In genomic region chr2:239279508-239280295, GRCh38 we compare ENCODE assay signal across 9 cellular contexts.
DNase-seq lines count a peak whose midpoint lies in the region; ATAC-seq lines count a peak whose summit lies in the region.
"Had no signal": no experiment of that assay in that cellular context is flagged by ENCODE, and none has a peak within 500 bp of the region (broad histone marks: within the 10 kb centered on the region; RNA-seq: fewer than 3 reads in every experiment).

No MANE protein-coding gene starts in this region.

- H3K4me3 Mint-ChIP-seq in activated CD8-positive, alpha-beta T cell treated with anti-CD3 and anti-CD28 coated beads, Interleukin-2, amount 10 ng/mL, durations not matched to agents 7 days and 5 days: no peak overlapping the region
- H3K4me3 Mint-ChIP-seq: activated naive CD8-positive, alpha-beta T cell had no signal

- ATAC-seq in activated CD8-positive, alpha-beta T cell treated with anti-CD3 and anti-CD28 coated beads, Interleukin-2, amount 10 ng/mL, durations not matched to agents 7 days and 5 days: no peak
- ATAC-seq in right cardiac atrium (no peak), GM18870 (IDR thresholded peaks at IDR 0.05; ENCODE audit: unreplicated experiment) (no peak)

- H3K4me1 ChIP-seq in right cardiac atrium (ENCODE audit: control insufficient read depth, insufficient read depth, low read length): peaks cover 10% of the 10 kb centered on the region

- intact Hi-C loops in right cardiac atrium (cut with DNase I): no loop called here

- WGBS in right cardiac atrium: 85% methylated on average over 20 of the region's 20 CpGs

- no peaks in the 10 kb centered on the region for H3K27me3 Mint-ChIP-seq in activated CD8-positive, alpha-beta T cell treated with anti-CD3 and anti-CD28 coated beads, Interleukin-2, amount 10 ng/mL, durations not matched to agents 7 days and 5 days (ENCODE audit: low read depth)
- H3K27me3 Mint-ChIP-seq: activated naive CD8-positive, alpha-beta T cell had no signal

- H3K4me1 Mint-ChIP-seq in activated CD8-positive, alpha-beta T cell treated with anti-CD3 and anti-CD28 coated beads, Interleukin-2, amount 10 ng/mL, durations not matched to agents 7 days and 5 days (ENCODE audit: low read depth): peaks cover 57% of the 10 kb centered on the region

- peak overlapping the region; percentile 34 for H3K27ac Mint-ChIP-seq in activated CD8-positive, alpha-beta T cell treated with anti-CD3 and anti-CD28 coated beads, Interleukin-2, amount 10 ng/mL, durations not matched to agents 7 days and 5 days

- H3K27ac ChIP-seq in right cardiac atrium (ENCODE audit: low read length): no peak overlapping the region
- peak overlapping the region; percentile 40 for H3K27ac ChIP-seq in temporal lobe (ENCODE audit: low read depth, low read length)

- no peaks in the 10 kb centered on the region for H3K9me3 ChIP-seq in right cardiac atrium (ENCODE audit: control insufficient read depth, low read length)

- H3K36me3 Mint-ChIP-seq in activated CD8-positive, alpha-beta T cell treated with anti-CD3 and anti-CD28 coated beads, Interleukin-2, amount 10 ng/mL, durations not matched to agents 7 days and 5 days (ENCODE audit: low read depth): peaks cover 8% of the 10 kb centered on the region
- H3K36me3 Mint-ChIP-seq: activated naive CD8-positive, alpha-beta T cell had no signal

- POLR2A ChIA-PET in activated CD8-positive, alpha-beta T cell treated with anti-CD3 and anti-CD28 coated beads, Interleukin-2, amount 10 ng/mL, durations not matched to agents 7 days and 5 days (lab: Charles Lee): no interaction called here

- CTCF ChIA-PET in activated CD8-positive, alpha-beta T cell treated with anti-CD3 and anti-CD28 coated beads, Interleukin-2, amount 10 ng/mL, durations not matched to agents 7 days and 5 days (lab: Charles Lee): interaction anchor here (0.8 to 1.3 kb wide), 2 partner anchors 9 to 18 kb away, joined by 3 read pairs; no protein-coding TSS in a partner anchor

- DNase-seq in activated CD8-positive, alpha-beta memory T cell treated with anti-CD3 and anti-CD28 coated beads, Interleukin-2, amount 50 U/mL, for 48 hours: peak; percentile 38
- DNase-seq in activated CD8-positive, alpha-beta memory T cell treated with anti-CD3 and anti-CD28 coated beads, Interleukin-2, amount 50 U/mL, for 4 hours: no peak
- no peak for DNase-seq in activated CD8-positive, alpha-beta T cell treated with anti-CD3 and anti-CD28 coated beads, Interleukin-2, amount 10 ng/mL, durations not matched to agents 7 days and 5 days
- DNase-seq in right cardiac atrium (peak in 2 of 3 donors; percentile 18 to 29), NCI-H226 (no peak), NCI-H526 treated with DMSO at 0.1 percent for 48 hours (lab: John Stamatoyannopoulos, UW) (no peak)

- H3K4me3 ChIP-seq in right cardiac atrium (ENCODE audit: low read length): no peak overlapping the region

- no peaks in the 10 kb centered on the region for H3K27me3 ChIP-seq in right cardiac atrium (ENCODE audit: control insufficient read depth, insufficient read depth)

- H3K9me3 Mint-ChIP-seq in activated CD8-positive, alpha-beta T cell treated with anti-CD3 and anti-CD28 coated beads, Interleukin-2, amount 10 ng/mL, durations not matched to agents 7 days and 5 days (ENCODE audit: insufficient read depth): no peaks in the 10 kb centered on the region

Comparison
In these comparisons a context has a peak if more than half of its experiments do, and no peak if none do; other contexts are left out.
1. DNase-seq: peak in activated CD8-positive, alpha-beta memory T cell treated with anti-CD3 and anti-CD28 coated beads, Interleukin-2, amount 50 U/mL, for 48 hours (single experiment) and right cardiac atrium (2 of 3); none in activated CD8-positive, alpha-beta memory T cell treated with anti-CD3 and anti-CD28 coated beads, Interleukin-2, amount 50 U/mL, for 4 hours (single experiment), activated CD8-positive, alpha-beta T cell treated with anti-CD3 and anti-CD28 coated beads, Interleukin-2, amount 10 ng/mL, durations not matched to agents 7 days and 5 days (single experiment), NCI-H226 (single experiment) and NCI-H526 treated with DMSO at 0.1 percent for 48 hours (single experiment).